Comparison of ENCODE assay signal across 13 cellular contexts in genomic region chr20:25059487-25059820, GRCh38. TPM values are rescaled to one million over a fixed set of nuclear protein-coding genes. Genes with fewer than 3 reads are reported as not detected.
DNase-seq lines count a peak whose midpoint lies in the region; ATAC-seq and TF ChIP-seq lines count a peak whose summit lies in the region.
"Had no signal": no experiment of that assay in that cellular context is flagged by ENCODE, and none has a peak within 500 bp of the region (broad histone marks: within the 10 kb centered on the region; RNA-seq: fewer than 3 reads in every experiment).

No MANE protein-coding gene starts in this region.

- H3K27me3 ChIP-seq in hepatocyte: peaks cover 3% of the 10 kb centered on the region
- peaks cover 74% of the 10 kb centered on the region for H3K27me3 ChIP-seq in skeletal muscle satellite cell (ENCODE audit: control insufficient read depth, insufficient read depth, low read length)

- H3K4me3 Mint-ChIP-seq in CD14-positive monocyte (peak overlapping the region in 1 of 2 donors; percentile 85), T-helper 17 cell (peak overlapping the region; percentile 90)

- ATAC-seq in T-helper 17 cell: no peak
- ATAC-seq in HG02678 (IDR thresholded peaks at IDR 0.05; ENCODE audit: unreplicated experiment): no peak
- ATAC-seq: activated CD8-positive, alpha-beta T cell treated with anti-CD3 and anti-CD28 coated beads for 36 hours; HCT116 had no signal

- H3K27me3 Mint-ChIP-seq in CD14-positive monocyte (ENCODE audit: low read depth in 3 of 3) (peaks cover 6 to 14% (median 11%) of the 10 kb centered on the region in 3 donors), T-helper 17 cell (peaks cover 15% of the 10 kb centered on the region)
- H3K27me3 Mint-ChIP-seq: activated CD8-positive, alpha-beta T cell treated with anti-CD3 and anti-CD28 coated beads for 36 hours; activated naive CD8-positive, alpha-beta T cell treated with anti-CD3 and anti-CD28 coated beads for 36 hours had no signal

- peaks cover 29% of the 10 kb centered on the region for H3K4me1 Mint-ChIP-seq in CD14-positive monocyte
- H3K4me1 Mint-ChIP-seq in T-helper 17 cell: peaks cover 31% of the 10 kb centered on the region

- intact Hi-C loops in CD14-positive monocyte (cut with micrococcal nuclease): loop anchor here in 1 of 2 donors (5.0 to 10.0 kb wide), 2 partner anchors 188 to 335 kb away; partner anchors contain the start of genes ABHD12 and PYGB

- peaks cover 0 to 2% (median 0%) of the 10 kb centered on the region in 7 donors for H3K9me3 Mint-ChIP-seq in CD14-positive monocyte
- H3K9me3 Mint-ChIP-seq: activated CD8-positive, alpha-beta T cell treated with anti-CD3 and anti-CD28 coated beads for 36 hours; activated naive CD8-positive, alpha-beta T cell treated with anti-CD3 and anti-CD28 coated beads for 36 hours had no signal

- H3K27ac Mint-ChIP-seq in CD14-positive monocyte (no peak overlapping the region), T-helper 17 cell (peak overlapping the region; percentile 89)

- peaks cover 41% of the 10 kb centered on the region for H3K4me1 ChIP-seq in hepatocyte (ENCODE audit: insufficient read depth)
- peaks cover 26% of the 10 kb centered on the region for H3K4me1 ChIP-seq in skeletal muscle satellite cell (ENCODE audit: control insufficient read depth, insufficient read depth, low read length)

- H3K9me3 ChIP-seq in T-helper 17 cell (ENCODE audit: control insufficient read depth, low read length, poor library complexity, severe bottlenecking) (no peaks in the 10 kb centered on the region), hepatocyte (ENCODE audit: low read depth) (no peaks in the 10 kb centered on the region), skeletal muscle satellite cell (replicated peaks; ENCODE audit: low read length) (no peaks in the 10 kb centered on the region)

- 89% methylated on average over 5 of the region's 5 CpGs for WGBS in hepatocyte (ENCODE audit: low lambda C conversion rate, missing lambda C conversion rate)

- H3K9me2 ChIP-seq in hepatocyte (replicated peaks; ENCODE audit: insufficient read depth): no peaks in the 10 kb centered on the region

- no peaks in the 10 kb centered on the region for H3K36me3 ChIP-seq in hepatocyte (replicated peaks; ENCODE audit: insufficient read depth, low read depth)
- H3K36me3 ChIP-seq in skeletal muscle satellite cell (ENCODE audit: insufficient read depth, low read length): no peaks in the 10 kb centered on the region

- TF ChIP-seq CTCF in CD14-positive monocyte (IDR thresholded peaks at IDR 0.05) (no peak), hepatocyte (IDR thresholded peaks at IDR 0.05; ENCODE audit: poor library complexity) (no peak)

- H3K79me2 ChIP-seq in hepatocyte: peaks cover 20% of the 10 kb centered on the region

- H3K27ac ChIP-seq in hepatocyte: peak overlapping the region; percentile 94

- H3K36me3 Mint-ChIP-seq in CD14-positive monocyte (peaks cover 0 to 6% of the 10 kb centered on the region in 2 donors), T-helper 17 cell (ENCODE audit: low read depth) (no peaks in the 10 kb centered on the region)
- H3K36me3 Mint-ChIP-seq: activated naive CD8-positive, alpha-beta T cell treated with anti-CD3 and anti-CD28 coated beads for 36 hours had no signal

- peak overlapping the region; percentile 94 for H3K4me2 ChIP-seq in hepatocyte
- peak overlapping the region; percentile 97 for H3K4me2 ChIP-seq in skeletal muscle satellite cell (ENCODE audit: low read length)

- no peak overlapping the region for H2AFZ ChIP-seq in hepatocyte

- peaks cover 1% of the 10 kb centered on the region for H4K20me1 ChIP-seq in hepatocyte (ENCODE audit: insufficient read depth, poor library complexity, severe bottlenecking)

- DNase-seq in CD14-positive monocyte (ENCODE audit: low spot score): peak; percentile 24
- DNase-seq in T-helper 17 cell: no peak
- DNase-seq in hepatocyte (ENCODE audit: low spot score): no peak
- no peak for DNase-seq in 8988T
- DNase-seq in amygdala (lab: John Stamatoyannopoulos, UW): no peak
- DNase-seq in NCI-H1694 (lab: John Stamatoyannopoulos, UW): no peak
- DNase-seq: activated naive CD8-positive, alpha-beta T cell treated with anti-CD3 and anti-CD28 coated beads for 36 hours; NCI-H2227 treated with DMSO at 0.1 percent for 48 hours had no signal

- H3K4me3 ChIP-seq in hepatocyte (no peak overlapping the region), skeletal muscle satellite cell (ENCODE audit: low read length) (no peak overlapping the region)

- no peak overlapping the region for H3K9ac ChIP-seq in skeletal muscle satellite cell (ENCODE audit: low read depth, low read length)

RNA-seq across cellular contexts. Expression of gene ACSS1, which starts 1.5 kb away (rescaled TPM):
- 10 to 100 TPM; 27.6 to 32.0 TPM for polyA plus RNA-seq in CD14-positive monocyte
- total RNA-seq in T-helper 17 cell: 10 to 100 TPM; 33.1 to 34.0 TPM
- total RNA-seq in hepatocyte: 20.5 and 22.2 TPM in 2 replicates
- 28.2 and 37.7 TPM in 2 replicates for polyA plus RNA-seq in hepatocyte
- 1.5 and 2.0 TPM in 2 replicates for total RNA-seq in skeletal muscle satellite cell (2012; rRNA removed)

RNA-seq across cellular contexts. Expression of gene VSX1, which starts 22.5 kb away (rescaled TPM):
- polyA plus RNA-seq in CD14-positive monocyte (not detected), hepatocyte (not detected in 2 replicates)
- total RNA-seq in T-helper 17 cell (not detected), hepatocyte (not detected in 2 replicates)
- total RNA-seq in skeletal muscle satellite cell (2012; rRNA removed): not detected in 2 replicates
- total RNA-seq: activated CD8-positive, alpha-beta T cell treated with anti-CD3 and anti-CD28 coated beads for 36 hours; activated naive CD8-positive, alpha-beta T cell treated with anti-CD3 and anti-CD28 coated beads for 36 hours; T-helper 2 cell treated with Interferon-gamma antibody and Interleukin-4, amounts not matched to agents 100 ng/mL and 5 ng/mL, for 36 hours had no signal
